1 cellular context compared by ENCODE assay signal in the genomic region with DNA sequence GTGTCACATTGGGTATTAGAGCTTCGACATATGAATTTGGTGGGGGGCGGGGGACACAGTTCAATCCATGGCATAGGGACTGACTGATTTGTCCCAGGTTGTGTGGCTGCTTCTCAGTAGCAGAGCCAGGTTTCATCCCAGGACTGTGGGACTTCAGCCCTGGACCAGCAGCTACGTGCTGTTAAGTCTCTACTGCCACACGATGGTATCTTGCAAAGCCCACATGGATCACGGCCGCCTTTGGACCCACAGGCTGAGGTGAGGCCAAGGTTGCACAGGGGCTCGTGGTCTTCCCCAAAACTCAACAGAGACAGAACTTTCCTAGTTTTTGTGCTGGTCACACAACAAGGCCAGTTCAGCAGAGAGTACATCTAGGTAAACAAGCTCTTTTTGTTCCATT.
TF ChIP-seq lines count a peak whose summit lies in the region.

No MANE protein-coding gene starts in this region.

TF ChIP-seq in HepG2, 621 proteins besides CTCF, POLR2A, EP300 and RAD21:
- no peak for TF ChIP-seq ZNF335 (CRISPR knock-in tag; IDR thresholded peaks at IDR 0.05)
- no peak for TF ChIP-seq MLX (CRISPR knock-in tag; IDR thresholded peaks at IDR 0.05)
- no peak for TF ChIP-seq ADNP (CRISPR knock-in tag; IDR thresholded peaks at IDR 0.05)
- TF ChIP-seq DR1 (CRISPR knock-in tag; IDR thresholded peaks at IDR 0.05), result no peak
